ENCODE assay signal across 8 cellular contexts in genomic region chrX:131677655-131678628, GRCh38.
DNase-seq lines count a peak whose midpoint lies in the region; ATAC-seq and TF ChIP-seq lines count a peak whose summit lies in the region.

No MANE protein-coding gene starts in this region.

- H3K4me1 ChIP-seq in suprapubic skin = no peaks in the 10 kb centered on the region

- no peaks in the 10 kb centered on the region for H3K36me3 Mint-ChIP-seq in MCF 10A (ENCODE audit: insufficient read depth, unreplicated experiment)
- no peaks in the 10 kb centered on the region for H3K36me3 Mint-ChIP-seq in stimulated activated naive B cell treated with anti-CD40 and anti-IgM and Interleukin-4, amounts not matched to agents 10 μg/mL and 1 μg/mL and 100 μg/mL, for 72 hours

- no peak overlapping the region for H3K4me3 Mint-ChIP-seq in MCF 10A (ENCODE audit: unreplicated experiment)
- no peak overlapping the region for H3K4me3 Mint-ChIP-seq in stimulated activated naive B cell treated with anti-CD40 and anti-IgM and Interleukin-4, amounts not matched to agents 10 μg/mL and 1 μg/mL and 100 μg/mL, for 72 hours

- CTCF ChIA-PET in MCF 10A (lab: Yijun Ruan, JAX) = interaction anchor here (0.6 to 3.3 kb wide), 10 partner anchors 10 to 702 kb away, joined by 3 to 47 read pairs (median 4); no protein-coding TSS in a partner anchor

- H3K4me1 Mint-ChIP-seq in MCF 10A (ENCODE audit: insufficient read depth, unreplicated experiment) = no peaks in the 10 kb centered on the region
- H3K4me1 Mint-ChIP-seq in stimulated activated naive B cell treated with anti-CD40 and anti-IgM and Interleukin-4, amounts not matched to agents 10 μg/mL and 1 μg/mL and 100 μg/mL, for 72 hours = peaks cover 0 to 3% of the 10 kb centered on the region in 2 donors

- H3K36me3 ChIP-seq in suprapubic skin = no peaks in the 10 kb centered on the region

- 34% methylated on average over 16 of the region's 20 CpGs for whole genome bisulfite sequencing in suprapubic skin

- H3K9me3 Mint-ChIP-seq in MCF 10A (ENCODE audit: unreplicated experiment) = no peaks in the 10 kb centered on the region
- H3K9me3 Mint-ChIP-seq in stimulated activated naive B cell treated with anti-CD40 and anti-IgM and Interleukin-4, amounts not matched to agents 10 μg/mL and 1 μg/mL and 100 μg/mL, for 72 hours = no peaks in the 10 kb centered on the region

- POLR2A ChIA-PET in MCF 10A (lab: Yijun Ruan, JAX) = no interaction called here

- peak; percentile 82 for ATAC-seq in GM19455 (IDR thresholded peaks at IDR 0.05; ENCODE audit: unreplicated experiment)
- peak; percentile 62 to 69 for ATAC-seq in stimulated activated naive B cell treated with anti-CD40 and anti-IgM and Interleukin-4, amounts not matched to agents 10 μg/mL and 1 μg/mL and 100 μg/mL, for 72 hours (replicated peaks)

- no peak for TF ChIP-seq POLR2A in suprapubic skin (IDR thresholded peaks at IDR 0.05)

- peak; percentile 81 for DNase-seq in ELF-1 (ENCODE audit: low read depth, low spot score)
- DNase-seq in HT-29 (ENCODE audit: low spot score) = peak; percentile 65
- DNase-seq in T-helper 1 cell = peak in 4 of 5 donors; percentile 3 to 28 (median 9)
- peak; percentile 58 for DNase-seq in MCF 10A (ENCODE audit: unreplicated experiment)
- DNase-seq in lung microvascular endothelial cell (ENCODE audit: low read depth in 2 of 2) = peak; percentile 32 to 51
- peak; percentile 29 for DNase-seq in stimulated activated naive B cell treated with anti-CD40 and anti-IgM and Interleukin-4, amounts not matched to agents 10 μg/mL and 1 μg/mL and 100 μg/mL, for 72 hours
- DNase-seq in suprapubic skin (ENCODE audit: low spot score in 2 of 2) = no peak

- H3K27ac Mint-ChIP-seq in MCF 10A (ENCODE audit: low read depth, unreplicated experiment) = no peak overlapping the region
- no peak overlapping the region for H3K27ac Mint-ChIP-seq in stimulated activated naive B cell treated with anti-CD40 and anti-IgM and Interleukin-4, amounts not matched to agents 10 μg/mL and 1 μg/mL and 100 μg/mL, for 72 hours

- TF ChIP-seq CTCF in MCF 10A (IDR thresholded peaks at IDR 0.05; ENCODE audit: unreplicated experiment) (peak; percentile 79), suprapubic skin (IDR thresholded peaks at IDR 0.05) (peak in 1 of 2 donors; percentile 38)

- no TSS peak for BruUV-seq in MCF 10A (replicated peaks; lab: Mats Ljungman, UMichigan)

- no peaks in the 10 kb centered on the region for H3K27me3 ChIP-seq in suprapubic skin

- H3K9me3 ChIP-seq in suprapubic skin = no peaks in the 10 kb centered on the region

- intact Hi-C loops in MCF 10A (cut with micrococcal nuclease) = loop anchor here (1.0 kb wide), 2 partner anchors 45 to 702 kb away; no protein-coding TSS in a partner anchor

- H3K27ac ChIP-seq in suprapubic skin = no peak overlapping the region

- H3K4me3 ChIP-seq in suprapubic skin = no peak overlapping the region

- peaks cover 58% of the 10 kb centered on the region for H3K27me3 Mint-ChIP-seq in MCF 10A (ENCODE audit: insufficient read depth, unreplicated experiment)
- H3K27me3 Mint-ChIP-seq in stimulated activated naive B cell treated with anti-CD40 and anti-IgM and Interleukin-4, amounts not matched to agents 10 μg/mL and 1 μg/mL and 100 μg/mL, for 72 hours = peaks cover 0 to 13% of the 10 kb centered on the region in 2 donors

- no peak for TF ChIP-seq EP300 in suprapubic skin (IDR thresholded peaks at IDR 0.05)

Comparison
In these comparisons a context has a peak if more than half of its experiments do, and no peak if none do; other contexts are left out.
1. DNase-seq: peak in ELF-1 (single experiment), HT-29 (single experiment), T-helper 1 cell (4 of 5), MCF 10A (single experiment), lung microvascular endothelial cell (2 of 2) and stimulated activated naive B cell treated with anti-CD40 and anti-IgM and Interleukin-4, amounts not matched to agents 10 μg/mL and 1 μg/mL and 100 μg/mL, for 72 hours (single experiment); none in suprapubic skin (0 of 2).